7 cellular contexts compared by ENCODE assay signal in the genomic region with DNA sequence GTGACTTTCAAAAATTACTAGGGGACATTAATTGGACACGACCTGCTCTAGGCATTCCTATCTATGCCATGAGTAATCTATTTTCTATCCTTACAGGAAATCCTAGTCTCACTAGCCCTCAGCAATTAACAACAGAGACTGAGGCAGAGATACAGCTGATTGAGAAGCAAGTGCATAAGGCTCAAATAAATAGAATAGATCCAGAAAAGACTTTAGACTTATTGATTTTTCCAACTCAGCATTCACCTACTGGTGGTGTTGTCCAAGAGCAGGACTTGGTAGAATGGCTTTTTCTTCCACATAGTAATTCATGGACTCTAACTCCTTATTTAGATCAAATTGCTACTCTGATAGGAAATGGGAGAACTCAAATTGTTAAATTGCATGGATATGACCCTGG.
"Had no signal": no experiment of that assay in that cellular context is flagged by ENCODE, and none has a peak within 500 bp of the region (broad histone marks: within the 10 kb centered on the region; RNA-seq: fewer than 3 reads in every experiment).

No MANE protein-coding gene starts in this region.

- FAIRE-seq: HTR-8/SVneo, K562 had no signal

- H3K4me2 ChIP-seq: KMS-11 had no signal

- H3K4me1 Mint-ChIP-seq: IgD-negative memory B cell had no signal

- DNase-seq: KBM-7, KG1 had no signal

- H3K4me3 ChIP-seq: K562 had no signal

- H3K27ac Mint-ChIP-seq: IgD-negative memory B cell had no signal

- H3K27ac ChIP-seq: HL-60, KMS-11 had no signal

- H3K4me3 Mint-ChIP-seq: IgD-negative memory B cell had no signal

- H3K9ac ChIP-seq: KMS-11 had no signal

- ATAC-seq: K562 had no signal
